14 cellular contexts compared by ENCODE assay signal in genomic region chr16:88464447-88465318, GRCh38. TPM values are rescaled to one million over a fixed set of nuclear protein-coding genes. Genes with fewer than 3 reads are reported as not detected.
DNase-seq lines count a peak whose midpoint lies in the region; ATAC-seq and TF ChIP-seq lines count a peak whose summit lies in the region.
"Had no signal": no experiment of that assay in that cellular context is flagged by ENCODE, and none has a peak within 500 bp of the region (broad histone marks: within the 10 kb centered on the region; RNA-seq: fewer than 3 reads in every experiment).

No MANE protein-coding gene starts in this region.

- H3K9ac ChIP-seq in mesenchymal stem cell (ENCODE audit: low read length): no peak overlapping the region

- 76% methylated on average over 18 of the region's 25 CpGs for WGBS in mesenchymal stem cell

- H3K4me1 ChIP-seq in mesenchymal stem cell (ENCODE audit: control insufficient read depth, insufficient read depth, low read depth, low read length): peaks cover 30% of the 10 kb centered on the region
- H3K4me1 ChIP-seq: breast epithelium had no signal

- H3K9me3 Mint-ChIP-seq in CD4-positive, alpha-beta T cell: no peaks in the 10 kb centered on the region
- no peaks in the 10 kb centered on the region for H3K9me3 Mint-ChIP-seq in activated naive CD8-positive, alpha-beta T cell treated with anti-CD3 and anti-CD28 coated beads, Interleukin-2, amount 50 U/mL, for 24 hours

- no peaks in the 10 kb centered on the region for H3K27me3 Mint-ChIP-seq in CD4-positive, alpha-beta T cell
- no peaks in the 10 kb centered on the region for H3K27me3 Mint-ChIP-seq in activated naive CD8-positive, alpha-beta T cell treated with anti-CD3 and anti-CD28 coated beads, Interleukin-2, amount 50 U/mL, for 24 hours

- H3K27ac Mint-ChIP-seq in CD4-positive, alpha-beta T cell: peak overlapping the region; percentile 91
- H3K27ac Mint-ChIP-seq in activated naive CD8-positive, alpha-beta T cell treated with anti-CD3 and anti-CD28 coated beads, Interleukin-2, amount 50 U/mL, for 24 hours: no peak overlapping the region

- peaks cover 55% of the 10 kb centered on the region for H3K79me1 ChIP-seq in mesenchymal stem cell (replicated peaks; ENCODE audit: low read length, poor library complexity, severe bottlenecking)

- H2AFZ ChIP-seq in mesenchymal stem cell (ENCODE audit: low read depth, low read length): no peak overlapping the region

- no peak overlapping the region for H3K4me3 ChIP-seq in mesenchymal stem cell (ENCODE audit: insufficient read depth in 1 of 2, low read depth in 1 of 2, low read length in 2 of 2)
- H3K4me3 ChIP-seq: breast epithelium, esophagus squamous epithelium, skin epidermis had no signal

- intact Hi-C loops in CD4-positive, alpha-beta T cell (cut with DNase I, micrococcal nuclease): no loop called here

- CTCF ChIA-PET in CD4-positive, alpha-beta T cell (lab: Charles Lee): no interaction called here

- no peak overlapping the region for H3K4me2 ChIP-seq in mesenchymal stem cell (ENCODE audit: low read length, poor library complexity, severe bottlenecking)

- H3K14ac ChIP-seq in mesenchymal stem cell (ENCODE audit: low read length in 2 of 2): no peak overlapping the region

- no peak for ATAC-seq in CD4-positive, alpha-beta T cell (ENCODE audit: poor library complexity)
- peak; percentile 61 for ATAC-seq in GM21423 (IDR thresholded peaks at IDR 0.05; ENCODE audit: unreplicated experiment)
- no peak for ATAC-seq in activated naive CD8-positive, alpha-beta T cell treated with anti-CD3 and anti-CD28 coated beads, Interleukin-2, amount 50 U/mL, for 24 hours
- no peak for ATAC-seq in GM19328 (IDR thresholded peaks at IDR 0.05; ENCODE audit: unreplicated experiment)

- H4K91ac ChIP-seq in mesenchymal stem cell (ENCODE audit: low read length): no peak overlapping the region

- no peaks in the 10 kb centered on the region for H3K9me3 ChIP-seq in CD4-positive, alpha-beta T cell (ENCODE audit: control insufficient read depth, low read length)
- H3K9me3 ChIP-seq in mesenchymal stem cell (ENCODE audit: control insufficient read depth, low read length): no peaks in the 10 kb centered on the region
- H3K9me3 ChIP-seq: breast epithelium, esophagus squamous epithelium had no signal

- H3K23ac ChIP-seq in mesenchymal stem cell (ENCODE audit: low read length in 2 of 2): no peak overlapping the region

- POLR2A ChIA-PET in CD4-positive, alpha-beta T cell (lab: Charles Lee): interaction anchor here (2.5 kb wide), 1 partner anchor 10 kb away, joined by 16 read pairs; no protein-coding TSS in a partner anchor

- H3K4me3 Mint-ChIP-seq in CD4-positive, alpha-beta T cell: peak overlapping the region; percentile 54
- no peak overlapping the region for H3K4me3 Mint-ChIP-seq in activated naive CD8-positive, alpha-beta T cell treated with anti-CD3 and anti-CD28 coated beads, Interleukin-2, amount 50 U/mL, for 24 hours

- no peak overlapping the region for H2BK5ac ChIP-seq in mesenchymal stem cell (ENCODE audit: low read depth, low read length, poor library complexity, severe bottlenecking)

- H2BK15ac ChIP-seq in mesenchymal stem cell (ENCODE audit: low read depth, poor library complexity, severe bottlenecking): no peak overlapping the region

- no peak overlapping the region for H2AK5ac ChIP-seq in mesenchymal stem cell (ENCODE audit: low read length, severe bottlenecking)

- no peak overlapping the region for H2BK120ac ChIP-seq in mesenchymal stem cell (ENCODE audit: low read depth, low read length)

- peaks cover 47% of the 10 kb centered on the region for H3K4me1 Mint-ChIP-seq in CD4-positive, alpha-beta T cell (ENCODE audit: low read depth)
- peaks cover 65% of the 10 kb centered on the region for H3K4me1 Mint-ChIP-seq in activated naive CD8-positive, alpha-beta T cell treated with anti-CD3 and anti-CD28 coated beads, Interleukin-2, amount 50 U/mL, for 24 hours

- H3K4ac ChIP-seq in mesenchymal stem cell (ENCODE audit: low read depth in 1 of 2, low read length in 2 of 2): no peak overlapping the region

- H2BK12ac ChIP-seq in mesenchymal stem cell (ENCODE audit: low read length in 2 of 2): peak overlapping the region in 1 of 2 experiments; percentile 21

- H3K27ac ChIP-seq in CD4-positive, alpha-beta T cell (ENCODE audit: low read depth, low read length): no peak overlapping the region
- no peak overlapping the region for H3K27ac ChIP-seq in mesenchymal stem cell (ENCODE audit: low read length, poor library complexity, severe bottlenecking)
- H3K27ac ChIP-seq: breast epithelium, esophagus squamous epithelium had no signal

- H3K36me3 Mint-ChIP-seq in CD4-positive, alpha-beta T cell (ENCODE audit: low read depth): no peaks in the 10 kb centered on the region
- no peaks in the 10 kb centered on the region for H3K36me3 Mint-ChIP-seq in activated naive CD8-positive, alpha-beta T cell treated with anti-CD3 and anti-CD28 coated beads, Interleukin-2, amount 50 U/mL, for 24 hours (ENCODE audit: low read depth)

- H3K27me3 ChIP-seq in CD4-positive, alpha-beta T cell (ENCODE audit: control insufficient read depth, insufficient read depth, low read length): no peaks in the 10 kb centered on the region
- no peaks in the 10 kb centered on the region for H3K27me3 ChIP-seq in mesenchymal stem cell (ENCODE audit: control insufficient read depth in 1 of 2, insufficient read depth in 1 of 2, low read length in 2 of 2)
- H3K27me3 ChIP-seq: breast epithelium, esophagus squamous epithelium had no signal

- no peak for TF ChIP-seq CTCF in CD4-positive, alpha-beta T cell (IDR thresholded peaks at IDR 0.05)

- DNase-seq in CD4-positive, alpha-beta T cell: peak in 1 of 10 experiments; percentile 18
- DNase-seq in UCSD-AML1 (lab: John Stamatoyannopoulos, UW; ENCODE audit: unreplicated experiment) (peak; percentile 88), mesenchymal stem cell (peak; percentile 46), NCI-H82 (lab: John Stamatoyannopoulos, UW) (no peak), NCI-H1436 treated with DMSO at 0.1 percent for 48 hours (lab: John Stamatoyannopoulos, UW) (no peak)
- no peak for DNase-seq in activated naive CD8-positive, alpha-beta T cell treated with anti-CD3 and anti-CD28 coated beads, Interleukin-2, amount 50 U/mL, for 24 hours
- DNase-seq: esophagus squamous epithelium, GOT3, NCI-H526 treated with DMSO at 0.1 percent for 48 hours, SIG-M5 had no signal

- H3K18ac ChIP-seq in mesenchymal stem cell (ENCODE audit: low read depth in 1 of 2, low read length in 2 of 2): no peak overlapping the region

- peaks cover 0 to 5% of the 10 kb centered on the region in 2 experiments for H3K36me3 ChIP-seq in mesenchymal stem cell (ENCODE audit: control insufficient read depth in 1 of 2, insufficient read depth in 2 of 2, low read depth in 1 of 2, low read length in 2 of 2)
- H3K36me3 ChIP-seq: breast epithelium, esophagus squamous epithelium had no signal

- no peak overlapping the region for H4K8ac ChIP-seq in mesenchymal stem cell (ENCODE audit: low read length)

RNA-seq across cellular contexts. Expression of gene ZFPM1, which starts 11.6 kb away (rescaled TPM):
- total RNA-seq in CD4-positive, alpha-beta T cell: 10 to 100 TPM; 22.8 to 24.2 TPM
- 3.4 TPM for polyA plus RNA-seq in mesenchymal stem cell (2013, experiment 1 of 2)
- polyA plus RNA-seq in mesenchymal stem cell (2013, experiment 2 of 2): 3.4 TPM

Comparison
In these comparisons a context has a peak if more than half of its experiments do, and no peak if none do; other contexts are left out.
1. DNase-seq: peak in UCSD-AML1 (single experiment) and mesenchymal stem cell (single experiment); none in NCI-H82 (single experiment), activated naive CD8-positive, alpha-beta T cell treated with anti-CD3 and anti-CD28 coated beads, Interleukin-2, amount 50 U/mL, for 24 hours (single experiment) and NCI-H1436 treated with DMSO at 0.1 percent for 48 hours (single experiment).